In genomic region chr5:122723606-122724352, GRCh38 we compare ENCODE assay signal across 8 cellular contexts.
DNase-seq lines count a peak whose midpoint lies in the region; ATAC-seq and TF ChIP-seq lines count a peak whose summit lies in the region.

No MANE protein-coding gene starts in this region.

- no peak overlapping the region for H3K4me3 ChIP-seq in GM12865 (ENCODE audit: low read depth, low read length)
- H3K4me3 ChIP-seq in foreskin fibroblast (ENCODE audit: low read depth in 1 of 2, low read length in 2 of 2), result no peak overlapping the region

- ATAC-seq in GM21515 (IDR thresholded peaks at IDR 0.05; ENCODE audit: unreplicated experiment), result peak; percentile 96
- peak; percentile 88 for ATAC-seq in HG03558 (IDR thresholded peaks at IDR 0.05; ENCODE audit: extremely low read depth, unreplicated experiment)

- TF ChIP-seq CTCF in GM12865 (IDR thresholded peaks at IDR 0.05; ENCODE audit: insufficient read depth, low read depth, low read length, missing control alignments) (no peak), foreskin fibroblast (IDR thresholded peaks at IDR 0.05; ENCODE audit: low read depth, low read length) (no peak)

- DNase-seq in GM12865 (ENCODE audit: low read depth), result peak; percentile 75
- peak; percentile 86 to 93 for DNase-seq in foreskin fibroblast
- no peak for DNase-seq in NCI-H1105 (lab: John Stamatoyannopoulos, UW)
- no peak for DNase-seq in islet precursor cell
- no peak for DNase-seq in activated CD8-positive, alpha-beta memory T cell treated with anti-CD3 and anti-CD28 coated beads, Interleukin-2, amount 50 U/mL, for 48 hours
- no peak for DNase-seq in hippocampal formation (lab: John Stamatoyannopoulos, UW)

Comparison
In these comparisons a context has a peak if more than half of its experiments do, and no peak if none do; other contexts are left out.
1. DNase-seq: peak in GM12865 (single experiment) and foreskin fibroblast (2 of 2); none in NCI-H1105 (single experiment), islet precursor cell (single experiment), activated CD8-positive, alpha-beta memory T cell treated with anti-CD3 and anti-CD28 coated beads, Interleukin-2, amount 50 U/mL, for 48 hours (single experiment) and hippocampal formation (0 of 2).